ENCODE assay signal across 11 cellular contexts in the genomic region with DNA sequence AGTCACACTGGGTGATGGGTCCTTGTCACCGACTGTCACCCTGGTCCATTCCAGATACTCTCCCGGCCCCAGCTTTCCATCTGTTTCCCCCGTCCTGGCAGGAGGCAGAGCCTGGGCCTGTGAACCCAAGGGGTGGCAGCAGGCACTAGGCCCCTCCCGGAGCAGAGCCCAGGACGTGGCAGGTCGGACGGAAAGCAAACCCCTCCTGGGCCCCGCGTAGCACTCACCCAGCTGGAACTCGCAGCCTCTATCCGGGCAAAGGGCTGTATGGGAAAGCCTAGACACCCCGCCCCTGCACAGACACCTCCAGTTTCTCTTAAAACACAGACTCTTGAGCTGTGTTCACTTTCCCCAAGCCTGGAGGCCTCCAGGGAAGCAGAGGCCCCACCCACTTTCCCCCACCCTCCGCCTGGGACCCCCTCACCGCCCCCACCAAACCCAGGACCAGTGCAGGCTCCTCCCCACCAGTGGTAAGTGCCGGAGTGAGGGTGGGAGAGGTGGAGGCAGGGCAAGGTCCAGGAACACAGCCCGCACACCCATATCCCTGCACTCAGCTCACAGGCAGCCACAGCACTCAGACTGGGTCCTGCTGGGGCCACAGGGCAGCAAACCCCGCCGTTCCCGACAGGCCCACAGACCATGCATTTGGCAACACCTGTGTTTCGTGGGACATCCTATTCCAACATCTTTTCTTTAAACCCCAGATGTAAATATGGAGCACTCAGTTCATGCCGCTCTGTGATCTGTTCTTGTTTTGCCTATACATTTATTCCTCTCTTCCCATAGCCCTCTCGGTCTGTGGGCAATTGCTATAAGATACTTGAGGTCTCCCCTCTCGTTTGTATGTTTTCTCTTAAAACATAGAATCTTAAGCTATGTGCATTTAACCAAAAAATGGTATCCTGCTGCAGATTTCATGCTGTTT.
DNase-seq lines count a peak whose midpoint lies in the region; ATAC-seq and TF ChIP-seq lines count a peak whose summit lies in the region.
"Had no signal": no experiment of that assay in that cellular context is flagged by ENCODE, and none has a peak within 500 bp of the region (broad histone marks: within the 10 kb centered on the region; RNA-seq: fewer than 3 reads in every experiment).

No MANE protein-coding gene starts in this region.

- ATAC-seq in left colon: peak; percentile 79
- ATAC-seq in stimulated activated naive CD8-positive, alpha-beta T cell treated with anti-CD3 and anti-CD28 coated beads, Interleukin-15, amount 100 ng/mL, for 72 hours: peak; percentile 69

- H3K4me3 ChIP-seq in BE2C (ENCODE audit: low read depth, low read length): no peak overlapping the region
- H3K4me3 ChIP-seq: thyroid gland had no signal

- DNase-seq in activated naive CD4-positive, alpha-beta T cell treated with Interleukin-2 at 50 U/mL for 16 hours: peak; percentile 24
- no peak for DNase-seq in activated naive CD4-positive, alpha-beta T cell (lab: John Stamatoyannopoulos, UW)
- peak; percentile 57 for DNase-seq in activated CD4-positive, alpha-beta memory T cell treated with anti-CD3 and anti-CD28 coated beads for 36 hours
- DNase-seq in left colon (peak; percentile 70 to 74), BE2C (no peak), GM10248 (ENCODE audit: extremely low spot score) (no peak)
- peak; percentile 48 to 71 for DNase-seq in stimulated activated naive CD8-positive, alpha-beta T cell treated with anti-CD3 and anti-CD28 coated beads, Interleukin-15, amount 100 ng/mL, for 72 hours
- DNase-seq in effector CD4-positive, alpha-beta T cell: no peak
- DNase-seq: amniotic stem cell, thyroid gland had no signal

- no peaks in the 10 kb centered on the region for H3K36me3 ChIP-seq in BE2C
- H3K36me3 ChIP-seq: thyroid gland had no signal

- POLR2A ChIA-PET in activated CD4-positive, alpha-beta memory T cell treated with anti-CD3 and anti-CD28 coated beads for 36 hours (lab: Charles Lee): interaction anchor here (0.7 to 3.6 kb wide), 4 partner anchors 8 to 33 kb away, joined by 3 to 31 read pairs (median 10); no protein-coding TSS in a partner anchor
- POLR2A ChIA-PET in GM10248 (lab: Yijun Ruan, JAX): no interaction called here

- no peaks in the 10 kb centered on the region for H3K27me3 Mint-ChIP-seq in activated CD4-positive, alpha-beta memory T cell treated with anti-CD3 and anti-CD28 coated beads for 36 hours
- no peaks in the 10 kb centered on the region for H3K27me3 Mint-ChIP-seq in stimulated activated naive CD8-positive, alpha-beta T cell treated with anti-CD3 and anti-CD28 coated beads, Interleukin-15, amount 100 ng/mL, for 72 hours
- H3K27me3 Mint-ChIP-seq: progenitor cell of endocrine pancreas had no signal

- no peaks in the 10 kb centered on the region for H3K9me3 ChIP-seq in BE2C
- H3K9me3 ChIP-seq: thyroid gland had no signal

- H3K27me3 ChIP-seq in BE2C: no peaks in the 10 kb centered on the region
- H3K27me3 ChIP-seq: thyroid gland had no signal

- TF ChIP-seq CTCF in BE2C (IDR thresholded peaks at IDR 0.05; ENCODE audit: low read depth, low read length) (no peak), GM10248 (IDR thresholded peaks at IDR 0.05; ENCODE audit: control extremely low read depth, extremely low read depth, low read depth, missing control alignments) (no peak)

- peaks cover 31% of the 10 kb centered on the region for H3K36me3 Mint-ChIP-seq in activated CD4-positive, alpha-beta memory T cell treated with anti-CD3 and anti-CD28 coated beads for 36 hours

- peak overlapping the region; percentile 97 for H3K27ac Mint-ChIP-seq in activated CD4-positive, alpha-beta memory T cell treated with anti-CD3 and anti-CD28 coated beads for 36 hours
- peak overlapping the region; percentile 98 to 100 for H3K27ac Mint-ChIP-seq in stimulated activated naive CD8-positive, alpha-beta T cell treated with anti-CD3 and anti-CD28 coated beads, Interleukin-15, amount 100 ng/mL, for 72 hours
- H3K27ac Mint-ChIP-seq: progenitor cell of endocrine pancreas had no signal

- H3K4me1 Mint-ChIP-seq in activated CD4-positive, alpha-beta memory T cell treated with anti-CD3 and anti-CD28 coated beads for 36 hours (ENCODE audit: low read depth): peaks cover 46% of the 10 kb centered on the region
- H3K4me1 Mint-ChIP-seq in stimulated activated naive CD8-positive, alpha-beta T cell treated with anti-CD3 and anti-CD28 coated beads, Interleukin-15, amount 100 ng/mL, for 72 hours: peaks cover 85% of the 10 kb centered on the region

- intact Hi-C loops in activated CD4-positive, alpha-beta memory T cell treated with anti-CD3 and anti-CD28 coated beads for 36 hours (cut with micrococcal nuclease): loop anchor here (1.0 to 5.0 kb wide), 3 partner anchors 14 to 214 kb away; a partner anchor contains a TSS
- intact Hi-C loops in left colon (cut with DNase I, micrococcal nuclease): no loop called here

- CTCF ChIA-PET in activated CD4-positive, alpha-beta memory T cell treated with anti-CD3 and anti-CD28 coated beads for 36 hours (lab: Charles Lee): interaction anchor here (0.7 to 1.6 kb wide), 7 partner anchors 8 to 255 kb away, joined by 3 to 5 read pairs (median 3); no protein-coding TSS in a partner anchor
- CTCF ChIA-PET in GM10248 (lab: Yijun Ruan, JAX): interaction anchor here (1.2 kb wide), 1 partner anchor 9 kb away, joined by 4 read pairs; no protein-coding TSS in a partner anchor

- H3K9me3 Mint-ChIP-seq in activated CD4-positive, alpha-beta memory T cell treated with anti-CD3 and anti-CD28 coated beads for 36 hours: peaks cover 29% of the 10 kb centered on the region
- peaks cover 28 to 35% of the 10 kb centered on the region in 2 donors for H3K9me3 Mint-ChIP-seq in stimulated activated naive CD8-positive, alpha-beta T cell treated with anti-CD3 and anti-CD28 coated beads, Interleukin-15, amount 100 ng/mL, for 72 hours

- H3K4me3 Mint-ChIP-seq in activated CD4-positive, alpha-beta memory T cell treated with anti-CD3 and anti-CD28 coated beads for 36 hours: peak overlapping the region; percentile 78
- peak overlapping the region; percentile 87 to 92 for H3K4me3 Mint-ChIP-seq in stimulated activated naive CD8-positive, alpha-beta T cell treated with anti-CD3 and anti-CD28 coated beads, Interleukin-15, amount 100 ng/mL, for 72 hours

- no peaks in the 10 kb centered on the region for H3K4me1 ChIP-seq in BE2C
- H3K4me1 ChIP-seq: thyroid gland had no signal

Comparison
In these comparisons a context has a peak if more than half of its experiments do, and no peak if none do; other contexts are left out.
1. DNase-seq: peak in activated naive CD4-positive, alpha-beta T cell treated with Interleukin-2 at 50 U/mL for 16 hours (single experiment), activated CD4-positive, alpha-beta memory T cell treated with anti-CD3 and anti-CD28 coated beads for 36 hours (single experiment), left colon (2 of 2) and stimulated activated naive CD8-positive, alpha-beta T cell treated with anti-CD3 and anti-CD28 coated beads, Interleukin-15, amount 100 ng/mL, for 72 hours (2 of 2); none in activated naive CD4-positive, alpha-beta T cell (0 of 4), BE2C (single experiment), GM10248 (single experiment) and effector CD4-positive, alpha-beta T cell (single experiment).